20 cellular contexts compared by ENCODE assay signal in genomic region chr11:86135319-86135714, GRCh38.
"Had no signal": no experiment of that assay in that cellular context is flagged by ENCODE, and none has a peak within 500 bp of the region (broad histone marks: within the 10 kb centered on the region; RNA-seq: fewer than 3 reads in every experiment).

No MANE protein-coding gene starts in this region.

- H3K9me3 ChIP-seq: left lung, stomach, testis, upper lobe of left lung had no signal

- DNase-seq: activated B cell treated with CpG ODN at 0.5 μM for 24 hours; activated CD4-positive, alpha-beta T cell treated with anti-CD3 and anti-CD28 coated beads for 36 hours; activated CD4-positive, alpha-beta T cell treated with anti-CD3 and anti-CD28 coated beads, Interleukin-2, amount 50 U/mL, for 4 hours; activated CD8-positive, alpha-beta memory T cell treated with anti-CD3 and anti-CD28 coated beads for 24 hours; activated CD8-positive, alpha-beta memory T cell treated with anti-CD3 and anti-CD28 coated beads, Interleukin-2, amount 50 U/mL, for 4 hours; activated naive CD4-positive, alpha-beta T cell; activated naive CD8-positive, alpha-beta T cell treated with anti-CD3 and anti-CD28 coated beads for 36 hours; activated T-cell treated with anti-CD3 and anti-CD28 coated beads, Interleukin-2, amount 50 U/mL, for 24 hours; cerebellar nuclear complex; cortex of kidney; effector CD4-positive, alpha-beta T cell; kidney; left lung; mammary epithelial cell; occipital lobe; stimulated activated CD4-positive, alpha-beta T cell treated with anti-CD3 and anti-CD28 coated beads, Interleukin-15, amount 100 ng/mL, for 24 hours; stomach; testis; upper lobe of left lung had no signal

- H3K27me3 ChIP-seq: left lung, stomach, testis, upper lobe of left lung had no signal

- H3K36me3 ChIP-seq: left lung, stomach, upper lobe of left lung had no signal

- ATAC-seq: activated CD4-positive, alpha-beta T cell treated with anti-CD3 and anti-CD28 coated beads for 36 hours; stimulated activated memory B cell treated with anti-CD40 and anti-IgM and Interleukin-4, amounts not matched to agents 10 μg/mL and 1 μg/mL and 100 μg/mL, for 72 hours had no signal

- H3K4me3 ChIP-seq: left lung, stomach, testis, upper lobe of left lung had no signal
